ENCODE assay signal across 30 cellular contexts in genomic region chr6:143535189-143535614, GRCh38. TPM values are rescaled to one million over a fixed set of nuclear protein-coding genes. Genes with fewer than 3 reads are reported as not detected.
DNase-seq lines count a peak whose midpoint lies in the region; ATAC-seq, FAIRE-seq and TF ChIP-seq lines count a peak whose summit lies in the region.
"Had no signal": no experiment of that assay in that cellular context is flagged by ENCODE, and none has a peak within 500 bp of the region (broad histone marks: within the 10 kb centered on the region; RNA-seq: fewer than 3 reads in every experiment).

No MANE protein-coding gene starts in this region.

- H2AFZ ChIP-seq in IMR-90 (replicated peaks; ENCODE audit: low read length, poor library complexity) (no peak overlapping the region), GM12878 (ENCODE audit: control insufficient read depth, low read depth, low read length) (no peak overlapping the region)

- no peaks in the 10 kb centered on the region for H3K9me3 Mint-ChIP-seq in memory B cell
- no peaks in the 10 kb centered on the region for H3K9me3 Mint-ChIP-seq in mesothelial cell of epicardium
- H3K9me3 Mint-ChIP-seq: activated naive CD4-positive, alpha-beta T cell treated with anti-CD3 and anti-CD28 coated beads, Interleukin-2, amount 50 U/mL, for 72 hours; dendritic cell treated with granulocyte-macrophage colony-stimulating factor and Interleukin-4, amounts not matched to agents 40 ng/mL and 50 ng/mL, for 4 days; WTC11 had no signal

- no peaks in the 10 kb centered on the region for H3K9me3 ChIP-seq in A549
- no peaks in the 10 kb centered on the region for H3K9me3 ChIP-seq in IMR-90 (ENCODE audit: control insufficient read depth, insufficient read depth, low read length)
- H3K9me3 ChIP-seq in GM12878 (replicated peaks; ENCODE audit: control insufficient read depth, insufficient read depth, low read length): no peaks in the 10 kb centered on the region
- no peaks in the 10 kb centered on the region for H3K9me3 ChIP-seq in sigmoid colon
- no peaks in the 10 kb centered on the region for H3K9me3 ChIP-seq in heart right ventricle
- H3K9me3 ChIP-seq: ascending aorta; BLaER1 treated with 17β-estradiol and CSF1 and Interleukin-3, amounts not matched to agents 10 nM and 100 nM; esophagus muscularis mucosa; heart left ventricle; upper lobe of left lung had no signal

- no peaks in the 10 kb centered on the region for H4K20me1 ChIP-seq in IMR-90 (ENCODE audit: insufficient read depth, low read length)
- H4K20me1 ChIP-seq in GM12878 (ENCODE audit: control insufficient read depth, insufficient read depth): no peaks in the 10 kb centered on the region

- H3K23ac ChIP-seq in IMR-90 (ENCODE audit: low read depth, low read length): no peak overlapping the region

- peak overlapping the region; percentile 84 for H3K27ac Mint-ChIP-seq in memory B cell
- H3K27ac Mint-ChIP-seq in mesothelial cell of epicardium: no peak overlapping the region
- H3K27ac Mint-ChIP-seq: dendritic cell treated with granulocyte-macrophage colony-stimulating factor and Interleukin-4, amounts not matched to agents 40 ng/mL and 50 ng/mL, for 4 days; WTC11 had no signal

- BruUV-seq in IMR-90 (replicated peaks; lab: Mats Ljungman, UMichigan) (no TSS peak), GM12878 (replicated peaks; lab: Mats Ljungman, UMichigan) (no TSS peak)

- intact Hi-C loops in IMR-90 (cut with micrococcal nuclease) (no loop called here), GM12878 (cut with micrococcal nuclease; ENCODE audit: unreplicated experiment) (no loop called here), sigmoid colon (cut with DNase I) (no loop called here), heart right ventricle (cut with DNase I) (no loop called here)

- H3K4me1 Mint-ChIP-seq in memory B cell: peaks cover 17% of the 10 kb centered on the region
- H3K4me1 Mint-ChIP-seq in mesothelial cell of epicardium: peaks cover 7% of the 10 kb centered on the region

- H3K4me1 ChIP-seq in A549 (peaks cover 18% of the 10 kb centered on the region; the same call in 2 of the 3 replicates), IMR-90 (ENCODE audit: control insufficient read depth, insufficient read depth, low read length) (peaks cover 3% of the 10 kb centered on the region; the same call in 1 of the 2 replicates), GM12878 (ENCODE audit: control insufficient read depth, insufficient read depth, low read length) (peaks cover 31% of the 10 kb centered on the region), sigmoid colon (peaks cover 0 to 15% (median 9%) of the 10 kb centered on the region in 4 donors), heart right ventricle (peaks cover 0 to 16% (median 10%) of the 10 kb centered on the region in 9 donors)
- H3K4me1 ChIP-seq: foreskin keratinocyte had no signal

- no peaks in the 10 kb centered on the region for H3K9me1 ChIP-seq in IMR-90 (ENCODE audit: insufficient read depth, low read length)

- ATAC-seq in A549 (no peak), IMR-90 (ENCODE audit: low read depth) (no peak), GM12878 (no peak), memory B cell (ENCODE audit: low read depth) (no peak), heart right ventricle (no peak)
- ATAC-seq: activated naive CD4-positive, alpha-beta T cell treated with anti-CD3 and anti-CD28 coated beads, Interleukin-2, amount 50 U/mL, for 72 hours; foreskin keratinocyte; HCT116; heart left ventricle; left cardiac atrium; SK-N-SH treated with all-trans-retinoic acid at 6 μM for 48 hours; WTC11 had no signal

- TF ChIP-seq EP300 in A549 (IDR thresholded peaks at IDR 0.05) (no peak), GM12878 (IDR thresholded peaks at IDR 0.05; ENCODE audit: borderline replicate concordance in 1 of 2, control insufficient read depth in 1 of 2, low read depth in 2 of 2, low read length in 2 of 2) (no peak), sigmoid colon (IDR thresholded peaks at IDR 0.05) (no peak)

- H3K79me1 ChIP-seq in IMR-90 (ENCODE audit: low read depth in 1 of 2, low read length in 2 of 2): peaks cover 10 to 21% of the 10 kb centered on the region in 2 experiments

- H3K9ac ChIP-seq in IMR-90 (ENCODE audit: low read depth, low read length) (no peak overlapping the region), GM12878 (ENCODE audit: control insufficient read depth, insufficient read depth, low read length) (no peak overlapping the region)
- H3K9ac ChIP-seq: BLaER1 treated with 17β-estradiol and CSF1 and Interleukin-3, amounts not matched to agents 10 nM and 100 nM; KMS-11 had no signal

- no peak overlapping the region for H2AK9ac ChIP-seq in IMR-90 (replicated peaks; ENCODE audit: low read depth, low read length, poor library complexity)

- WGBS in A549 (ENCODE audit: missing lambda C conversion rate): 49% methylated on average over 5 of the region's 5 CpGs
- 83% methylated on average over 1 of the region's 5 CpGs; no CpG with 5 or more reads in 1 of the 2 experiments for WGBS in IMR-90 (ENCODE audit: extremely low coverage in 2 of 2, insufficient read length in 1 of 2), 2 experiments
- WGBS in GM12878 (ENCODE audit: insufficient coverage, insufficient replicate concordance, low lambda C conversion rate, missing lambda C conversion rate): 82% methylated on average over 5 of the region's 5 CpGs
- WGBS in sigmoid colon, 2 donors: 32 to 76% methylated on average over 5 of the region's 5 CpGs
- 89 to 94% methylated on average over 5 of the region's 5 CpGs for WGBS in heart right ventricle, 2 donors

- no peak overlapping the region for H4K8ac ChIP-seq in IMR-90 (ENCODE audit: low read depth in 2 of 2, low read length in 2 of 2)

- in situ Hi-C loops in IMR-90 (cut with MboI; ENCODE audit: low sequenced_read_pairs) (no loop called here), GM12878 (cut with MboI) (no loop called here)

- H2BK15ac ChIP-seq in IMR-90 (ENCODE audit: low read depth, low read length): no peak overlapping the region

- FAIRE-seq in A549 (lab: Jason Lieb, UNC): no peak
- FAIRE-seq in GM12878 (lab: Jason Lieb, UNC): peak; percentile 23
- FAIRE-seq: GM12892 had no signal

- no peak overlapping the region for H4K5ac ChIP-seq in IMR-90 (ENCODE audit: low read depth, low read length)

- peak overlapping the region in 1 of 2 experiments; percentile 16; a peak in 1 of 6 replicates for H3K27ac ChIP-seq in A549
- no peak overlapping the region for H3K27ac ChIP-seq in IMR-90 (ENCODE audit: insufficient read depth, low read length)
- no peak overlapping the region for H3K27ac ChIP-seq in GM12878 (ENCODE audit: control insufficient read depth, insufficient read depth)
- no peak overlapping the region for H3K27ac ChIP-seq in sigmoid colon
- no peak overlapping the region for H3K27ac ChIP-seq in heart right ventricle
- H3K27ac ChIP-seq: ascending aorta; BLaER1 treated with 17β-estradiol and CSF1 and Interleukin-3, amounts not matched to agents 10 nM and 100 nM; esophagus muscularis mucosa; foreskin keratinocyte; heart left ventricle; KMS-11; RWPE1; upper lobe of left lung had no signal

- H3K36me3 Mint-ChIP-seq in memory B cell (no peaks in the 10 kb centered on the region), mesothelial cell of epicardium (no peaks in the 10 kb centered on the region)
- H3K36me3 Mint-ChIP-seq: activated naive CD4-positive, alpha-beta T cell treated with anti-CD3 and anti-CD28 coated beads, Interleukin-2, amount 50 U/mL, for 72 hours; WTC11 had no signal

- no peak overlapping the region for H3K4ac ChIP-seq in IMR-90 (ENCODE audit: low read depth, low read length)

- no peak overlapping the region for H3K4me3 Mint-ChIP-seq in memory B cell
- H3K4me3 Mint-ChIP-seq in mesothelial cell of epicardium: no peak overlapping the region
- H3K4me3 Mint-ChIP-seq: dendritic cell treated with granulocyte-macrophage colony-stimulating factor and Interleukin-4, amounts not matched to agents 40 ng/mL and 50 ng/mL, for 4 days had no signal

- TF ChIP-seq CTCF in A549 (IDR thresholded peaks at IDR 0.05) (no peak), IMR-90 (conservative IDR thresholded peaks at IDR 0.05; ENCODE audit: low read depth, low read length) (no peak), GM12878 (IDR thresholded peaks at IDR 0.05 in 2 of 3, conservative IDR thresholded peaks at IDR 0.05 in 1 of 3; ENCODE audit: control insufficient read depth in 2 of 3, extremely low read depth in 1 of 3, insufficient read depth in 1 of 3, low read depth in 3 of 3, low read length in 3 of 3) (no peak), mesothelial cell of epicardium (IDR thresholded peaks at IDR 0.05; ENCODE audit: unreplicated experiment) (no peak), sigmoid colon (IDR thresholded peaks at IDR 0.05) (no peak), heart right ventricle (IDR thresholded peaks at IDR 0.05) (no peak)

- RAD21 ChIA-PET in GM12878 (lab: Charles Lee; ENCODE audit: unreplicated experiment): interaction anchor here (0.7 to 2.1 kb wide), 2 partner anchors 22 to 581 kb away, joined by 3 to 8 read pairs; no protein-coding TSS in a partner anchor

- dilution Hi-C loops in IMR-90 (cut with HindIII; ENCODE audit: low sequenced_read_pairs, unreplicated experiment): no loop called here

- SMC1A ChIA-PET in GM12878 (lab: Charles Lee; ENCODE audit: uncharacterized antibody, unreplicated experiment): interaction anchor here (0.6 to 3.4 kb wide), 5 partner anchors 13 to 32 kb away, joined by 3 to 12 read pairs (median 3); no protein-coding TSS in a partner anchor

- H3K56ac ChIP-seq in IMR-90 (ENCODE audit: extremely low read depth, insufficient read depth, low read length): no peak overlapping the region

- no peak overlapping the region for H3K4me3 ChIP-seq in A549
- H3K4me3 ChIP-seq in IMR-90 (ENCODE audit: insufficient read depth, low read depth, low read length): no peak overlapping the region
- no peak overlapping the region for H3K4me3 ChIP-seq in GM12878
- H3K4me3 ChIP-seq in sigmoid colon: no peak overlapping the region
- no peak overlapping the region for H3K4me3 ChIP-seq in heart right ventricle
- H3K4me3 ChIP-seq: ascending aorta; BLaER1 treated with 17β-estradiol and CSF1 and Interleukin-3, amounts not matched to agents 10 nM and 100 nM; esophagus muscularis mucosa; heart left ventricle; upper lobe of left lung had no signal

- no peak overlapping the region for H2BK120ac ChIP-seq in IMR-90 (ENCODE audit: low read depth, low read length)

- no peak overlapping the region for H3K14ac ChIP-seq in IMR-90 (replicated peaks; ENCODE audit: low read depth, low read length)

- H2BK5ac ChIP-seq in IMR-90 (ENCODE audit: low read depth, low read length, poor library complexity, severe bottlenecking): no peak overlapping the region

- POLR2A ChIA-PET in A549 (lab: Yijun Ruan, JAX) (no interaction called here), IMR-90 (lab: Charles Lee; ENCODE audit: unreplicated experiment) (no interaction called here), GM12878 (lab: Charles Lee) (interaction anchor here (1.2 kb wide), 1 partner anchor 16 kb away, joined by 3 read pairs; no protein-coding TSS in a partner anchor)

- no peak for TF ChIP-seq RAD21 in A549 (conservative IDR thresholded peaks at IDR 0.05 in 1 of 2, IDR thresholded peaks at IDR 0.05 in 1 of 2)
- TF ChIP-seq RAD21 in IMR-90 (IDR thresholded peaks at IDR 0.05; ENCODE audit: low read length): no peak
- TF ChIP-seq RAD21 in GM12878 (IDR thresholded peaks at IDR 0.05; ENCODE audit: insufficient read depth, low read depth, low read length): no peak

- TF ChIP-seq POLR2A in A549 (IDR thresholded peaks at IDR 0.05; ENCODE audit: low read length) (no peak), IMR-90 (IDR thresholded peaks at IDR 0.05; ENCODE audit: low read depth, low read length) (no peak), GM12878 (IDR thresholded peaks at IDR 0.05; ENCODE audit: low read depth, low read length) (no peak), sigmoid colon (IDR thresholded peaks at IDR 0.05) (no peak)

- H3K79me2 ChIP-seq in GM12878 (ENCODE audit: control insufficient read depth, insufficient read depth, low read length): no peaks in the 10 kb centered on the region; the same call in 1 of the 2 replicates

- no peak overlapping the region for H3K18ac ChIP-seq in IMR-90 (ENCODE audit: low read depth, low read length)

- H2AK5ac ChIP-seq in IMR-90 (ENCODE audit: low read depth, low read length): no peak overlapping the region

- CTCF ChIA-PET in A549 (lab: Yijun Ruan, JAX): interaction anchor here (1.1 to 1.5 kb wide), 4 partner anchors 16 to 1061 kb away, joined by 3 to 4 read pairs (median 3); no protein-coding TSS in a partner anchor
- CTCF ChIA-PET in IMR-90 (lab: Yijun Ruan, JAX): no interaction called here
- CTCF ChIA-PET in GM12878 (lab: Yijun Ruan, JAX): interaction anchor here (1.3 to 3.2 kb wide), 2 partner anchors 23 to 36 kb away, joined by 3 to 18 read pairs; partner anchors contain the start of gene FUCA2

- H3K4me2 ChIP-seq in A549: peak overlapping the region; percentile 47
- H3K4me2 ChIP-seq in IMR-90 (ENCODE audit: low read depth, low read length): no peak overlapping the region
- no peak overlapping the region for H3K4me2 ChIP-seq in GM12878 (ENCODE audit: control insufficient read depth, insufficient read depth)

- no peak overlapping the region for H4K91ac ChIP-seq in IMR-90 (ENCODE audit: insufficient read depth, low read depth, low read length)

- H3K27me3 ChIP-seq in IMR-90 (ENCODE audit: control insufficient read depth, insufficient read depth, low read length) (peaks cover 9% of the 10 kb centered on the region), GM12878 (replicated peaks in 1 of 2; ENCODE audit: control insufficient read depth in 2 of 2, insufficient read depth in 2 of 2, low read length in 1 of 2) (peaks cover 0 to 1% of the 10 kb centered on the region in 2 experiments; a peak in 2 of 4 replicates), sigmoid colon (no peaks in the 10 kb centered on the region), heart right ventricle (no peaks in the 10 kb centered on the region)
- H3K27me3 ChIP-seq: ascending aorta; BLaER1 treated with 17β-estradiol and CSF1 and Interleukin-3, amounts not matched to agents 10 nM and 100 nM; esophagus muscularis mucosa; heart left ventricle; upper lobe of left lung had no signal

- no peak overlapping the region for H2BK20ac ChIP-seq in IMR-90 (ENCODE audit: low read depth, low read length)

- no peak for DNase-seq in A549 (ENCODE audit: low read depth in 1 of 2, low spot score in 1 of 2)
- no peak for DNase-seq in IMR-90
- no peak for DNase-seq in GM12878 (ENCODE audit: low read depth, low spot score)
- no peak for DNase-seq in memory B cell (ENCODE audit: low spot score in 2 of 2)
- DNase-seq in mesothelial cell of epicardium (ENCODE audit: low spot score in 2 of 2, unreplicated experiment in 2 of 2): no peak
- DNase-seq in sigmoid colon: no peak
- no peak for DNase-seq in heart right ventricle
- DNase-seq in NCI-H2196 (lab: John Stamatoyannopoulos, UW; ENCODE audit: unreplicated experiment): no peak
- DNase-seq: activated CD4-positive, alpha-beta T cell treated with anti-CD3 and anti-CD28 coated beads, Interleukin-2, amount 50 U/mL, for 1 hour; caudate nucleus; EL; foreskin keratinocyte; heart left ventricle; left cardiac atrium; mesendoderm; MM.1S; NCI-H2029 treated with DMSO at 0.1 percent for 48 hours; NCI-H226; upper lobe of left lung had no signal

- H3K36me3 ChIP-seq in IMR-90 (ENCODE audit: control insufficient read depth, insufficient read depth, low read length): no peaks in the 10 kb centered on the region
- H3K36me3 ChIP-seq in GM12878 (ENCODE audit: control insufficient read depth in 2 of 2, insufficient read depth in 2 of 2, low read length in 1 of 2): no peaks in the 10 kb centered on the region
- H3K36me3 ChIP-seq in sigmoid colon: no peaks in the 10 kb centered on the region
- no peaks in the 10 kb centered on the region for H3K36me3 ChIP-seq in heart right ventricle
- H3K36me3 ChIP-seq: ascending aorta; BLaER1 treated with 17β-estradiol and CSF1 and Interleukin-3, amounts not matched to agents 10 nM and 100 nM; esophagus muscularis mucosa; heart left ventricle; upper lobe of left lung had no signal

- H3K27me3 Mint-ChIP-seq in memory B cell (no peaks in the 10 kb centered on the region), mesothelial cell of epicardium (ENCODE audit: low read depth) (peaks cover 10% of the 10 kb centered on the region)
- H3K27me3 Mint-ChIP-seq: dendritic cell treated with granulocyte-macrophage colony-stimulating factor and Interleukin-4, amounts not matched to agents 40 ng/mL and 50 ng/mL, for 4 days had no signal

RNA-seq across cellular contexts. Expression of gene FUCA2, which starts 23.7 kb away (rescaled TPM):
- 54.3 and 55.5 TPM in 2 replicates for polyA plus RNA-seq in A549 (2011; rRNA removed)
- 17.3 and 19.7 TPM in 2 replicates for polyA plus RNA-seq in A549 (2012; cell fraction: cytosol; rRNA removed)
- polyA plus RNA-seq in A549 (2012; cell fraction: nucleus; rRNA removed): 14.2 and 30.1 TPM in 2 replicates
- polyA plus RNA-seq in A549 (2017; fragmentation: RNase III; extraction: RNeasy Plus Mini Kit Qiagen cat#74134 plus additional on column Dnase treatment): 46.3 to 46.9 TPM (median 46.8 TPM) in 3 replicates
- polyA minus RNA-seq in A549 (2011; rRNA and poly(A)+ RNA removed): 15.8 and 17.8 TPM in 2 replicates
- 44.1 and 52.5 TPM in 2 replicates for total RNA-seq in IMR-90 (2012; rRNA removed)
- polyA plus RNA-seq in IMR-90 (2012; rRNA removed): 37.8 and 47.4 TPM in 2 replicates
- polyA plus RNA-seq in IMR-90 (2012; cell fraction: cytosol; rRNA removed): 41.6 and 46.4 TPM in 2 replicates
- 29.4 and 35.2 TPM in 2 replicates for polyA plus RNA-seq in IMR-90 (2012; cell fraction: nucleus; rRNA removed; ENCODE audit: low replicate concordance)
- 22.0 and 22.3 TPM in 2 replicates for total RNA-seq in GM12878 (2013; cell fraction: nucleolus; rRNA removed)
- 19.5 and 19.7 TPM in 2 replicates for total RNA-seq in GM12878 (2014; rRNA removed)
- total RNA-seq in GM12878 (2014; rRNA removed; fragmentation: Illumina TruSeq; extraction: Trizol): 22.2 and 22.3 TPM in 2 replicates
- total RNA-seq in GM12878 (2021): 33.2 and 33.6 TPM in 2 replicates
- 17.9 TPM for polyA plus RNA-seq in GM12878 (2011; ENCODE audit: low read depth)
- 19.2 and 23.5 TPM in 2 replicates for polyA plus RNA-seq in GM12878 (2011; rRNA removed)
- 12.1 and 13.8 TPM in 2 replicates for polyA plus RNA-seq in GM12878 (2011; cell fraction: cytosol; rRNA removed)
- 11.3 and 12.5 TPM in 2 replicates for polyA plus RNA-seq in GM12878 (2011; cell fraction: nucleus; rRNA removed)
- 17.7 and 18.7 TPM in 2 replicates for polyA plus RNA-seq in GM12878 (2012)
- 22.2 and 28.2 TPM in 2 replicates for polyA plus RNA-seq in GM12878 (2014; fragmentation: Illumina TruSeq; extraction: Trizol)
- 10 to 100 TPM in 1 of 2 experiments, 1 to 10 TPM in 1; 5.7 to 11.8 TPM for polyA plus RNA-seq in GM12878 (2014; fragmentation: Nextera tagmentation; extraction: Ambion mirVana)
- polyA plus RNA-seq in GM12878 (2014; rRNA removed): 20.8 and 21.1 TPM in 2 replicates
- polyA plus RNA-seq in GM12878 (2016; fragmentation: Nextera tagmentation; extraction: Ambion mirVana): 10 to 100 TPM; 35.0 to 36.2 TPM
- 8.8 and 9.1 TPM in 2 replicates for polyA minus RNA-seq in GM12878 (2011; rRNA and poly(A)+ RNA removed)
- 5.2 and 7.6 TPM in 2 replicates for polyA minus RNA-seq in GM12878 (2011; cell fraction: cytosol; rRNA and poly(A)+ RNA removed)
- polyA minus RNA-seq in GM12878 (2011; cell fraction: nucleus; rRNA and poly(A)+ RNA removed): 2.8 and 3.7 TPM in 2 replicates
- total RNA-seq in mesothelial cell of epicardium: 48.2 to 53.6 TPM (median 52.3 TPM) in 3 replicates
- total RNA-seq in sigmoid colon: 10 to 100 TPM; 14.9 to 24.3 (median 19.7) TPM
- 10 to 100 TPM; 16.2 to 51.4 (median 22.7) TPM for polyA plus RNA-seq in sigmoid colon
- 10 to 100 TPM; 32.8 to 63.4 (median 40.1) TPM for total RNA-seq in heart right ventricle
- 10 to 100 TPM; 24.1 to 47.1 TPM for polyA plus RNA-seq in heart right ventricle
